Comparison of ENCODE assay signal across 32 cellular contexts in the genomic region with DNA sequence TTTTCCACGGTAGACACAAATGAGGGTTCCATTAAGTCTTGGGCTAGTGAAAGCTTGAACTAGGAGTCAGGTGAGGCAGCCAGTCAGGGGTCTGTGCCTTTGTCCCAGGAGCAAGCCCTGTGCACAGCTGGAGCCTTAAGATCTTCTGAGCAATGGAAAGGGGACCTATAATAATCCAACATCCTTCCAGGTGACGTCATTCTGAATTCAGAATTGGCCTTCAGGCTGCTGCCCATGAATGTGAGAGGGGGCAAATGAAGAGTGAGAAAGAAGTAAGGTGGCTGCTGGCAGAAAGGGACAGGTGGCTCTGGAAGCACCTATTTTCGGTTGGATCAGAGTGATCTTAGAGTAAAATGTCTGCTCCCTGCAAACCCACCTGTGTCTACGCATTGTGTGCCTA.
"Had no signal": no experiment of that assay in that cellular context is flagged by ENCODE, and none has a peak within 500 bp of the region (broad histone marks: within the 10 kb centered on the region; RNA-seq: fewer than 3 reads in every experiment).

No MANE protein-coding gene starts in this region.

- H3K9me3 Mint-ChIP-seq: natural killer cell treated with Interleukin-12 subunit alpha and Interleukin-12 subunit beta and Interleukin-15 and Interleukin-18, amount 100 ng/mL, for 72 hours had no signal

- H3K27ac ChIP-seq: ovary, parathyroid adenoma, psoas muscle, skin epidermis, spleen, suprapubic skin, testis, tibial artery, transverse colon, upper lobe of right lung, uterus had no signal

- H3K9ac ChIP-seq: parathyroid adenoma had no signal

- H3K36me3 ChIP-seq: ovary, spleen, suprapubic skin, tibial artery, transverse colon, upper lobe of right lung, uterus had no signal

- H2AFZ ChIP-seq: parathyroid adenoma had no signal

- H3K4me3 ChIP-seq: ovary, psoas muscle, skin epidermis, smooth muscle cell, spleen, suprapubic skin, testis, tibial artery, transverse colon, upper lobe of right lung, uterus had no signal

- H3K27me3 Mint-ChIP-seq: stimulated activated memory B cell treated with anti-CD40 and anti-IgM and Interleukin-4, amounts not matched to agents 10 μg/mL and 1 μg/mL and 100 μg/mL, for 72 hours; stimulated activated naive CD8-positive, alpha-beta T cell treated with anti-CD3 and anti-CD28 coated beads, Interleukin-15, amount 100 ng/mL, for 72 hours had no signal

- H3K27me3 ChIP-seq: ovary, spleen, suprapubic skin, testis, tibial artery, transverse colon, upper lobe of right lung, uterus had no signal

- DNase-seq: naive thymus-derived CD8-positive, alpha-beta T cell; nephron progenitor cell; occipital lobe; ovary; posterior cingulate gyrus; psoas muscle; right cardiac atrium; spleen; stimulated activated CD4-positive, alpha-beta T cell treated with anti-CD3 and anti-CD28 coated beads, Interleukin-12 subunit alpha, Interleukin-12 subunit beta, amount 100 ng/mL, for 4 hours; stimulated activated CD4-positive, alpha-beta T cell treated with anti-CD3 and anti-CD28 coated beads, Interleukin-1b, Interleukin-23, amount 100 ng/mL, for 48 hours; stimulated activated CD4-positive, alpha-beta T cell treated with anti-CD3 and anti-CD28 coated beads, Interleukin-4, amount 100 ng/mL, for 1 hour; stimulated activated CD4-positive, alpha-beta T cell treated with anti-CD3 and anti-CD28 coated beads, Interleukin-4, amount 100 ng/mL, for 4 hours; stimulated activated CD8-positive, alpha-beta memory T cell treated with anti-CD3 and anti-CD28 coated beads, Interleukin-4, amount 100 ng/mL, for 48 hours; stimulated activated naive CD4-positive, alpha-beta T cell; stimulated activated naive CD8-positive, alpha-beta T cell treated with anti-CD3 and anti-CD28 coated beads, Interleukin-15, amount 100 ng/mL, for 72 hours; stimulated activated naive CD8-positive, alpha-beta T cell treated with anti-CD3 and anti-CD28 coated beads, Interleukin-15, Interleukin-2, amounts not matched to agents 100 U/mL and 50 U/mL, for 24 hours; substantia nigra; testis; tibial artery; transverse colon; upper lobe of right lung; uterus had no signal

- H3K79me2 ChIP-seq: parathyroid adenoma had no signal

- H3K9me3 ChIP-seq: ovary, psoas muscle, spleen, suprapubic skin, testis, tibial artery, transverse colon, upper lobe of right lung, uterus had no signal

- H3K4me1 ChIP-seq: psoas muscle, suprapubic skin, testis, tibial artery, transverse colon, upper lobe of right lung, uterus had no signal

- ATAC-seq: naive thymus-derived CD8-positive, alpha-beta T cell; psoas muscle; right cardiac atrium; sciatic nerve; stimulated activated memory B cell treated with anti-CD40 and anti-IgM and Interleukin-4, amounts not matched to agents 10 μg/mL and 1 μg/mL and 100 μg/mL, for 72 hours; stimulated activated naive CD8-positive, alpha-beta T cell treated with anti-CD3 and anti-CD28 coated beads, Interleukin-15, amount 100 ng/mL, for 72 hours; stimulated activated naive CD8-positive, alpha-beta T cell treated with anti-CD3 and anti-CD28 coated beads, Interleukin-15, Interleukin-2, amounts not matched to agents 100 U/mL and 50 U/mL, for 24 hours; upper lobe of right lung had no signal

- H3K4me1 Mint-ChIP-seq: naive thymus-derived CD8-positive, alpha-beta T cell; stimulated activated memory B cell treated with anti-CD40 and anti-IgM and Interleukin-4, amounts not matched to agents 10 μg/mL and 1 μg/mL and 100 μg/mL, for 72 hours; stimulated activated naive CD8-positive, alpha-beta T cell treated with anti-CD3 and anti-CD28 coated beads, Interleukin-15, amount 100 ng/mL, for 72 hours had no signal

- H3K36me3 Mint-ChIP-seq: naive thymus-derived CD8-positive, alpha-beta T cell; natural killer cell treated with Interleukin-12 subunit alpha and Interleukin-12 subunit beta and Interleukin-15 and Interleukin-18, amount 100 ng/mL, for 72 hours; stimulated activated memory B cell treated with anti-CD40 and anti-IgM and Interleukin-4, amounts not matched to agents 10 μg/mL and 1 μg/mL and 100 μg/mL, for 72 hours; type B pancreatic cell had no signal

- H3K4me2 ChIP-seq: smooth muscle cell had no signal

- H3K4me3 Mint-ChIP-seq: naive thymus-derived CD8-positive, alpha-beta T cell; natural killer cell treated with Interleukin-12 subunit alpha and Interleukin-12 subunit beta and Interleukin-15 and Interleukin-18, amount 100 ng/mL, for 72 hours; nephron progenitor cell; neural crest cell; stimulated activated memory B cell treated with anti-CD40 and anti-IgM and Interleukin-4, amounts not matched to agents 10 μg/mL and 1 μg/mL and 100 μg/mL, for 72 hours; stimulated activated naive CD8-positive, alpha-beta T cell treated with anti-CD3 and anti-CD28 coated beads, Interleukin-15, amount 100 ng/mL, for 72 hours; type B pancreatic cell had no signal

- H3K27ac Mint-ChIP-seq: naive thymus-derived CD8-positive, alpha-beta T cell; natural killer cell treated with Interleukin-12 subunit alpha and Interleukin-12 subunit beta and Interleukin-15 and Interleukin-18, amount 100 ng/mL, for 72 hours; nephron progenitor cell; progenitor cell of endocrine pancreas; stimulated activated memory B cell treated with anti-CD40 and anti-IgM and Interleukin-4, amounts not matched to agents 10 μg/mL and 1 μg/mL and 100 μg/mL, for 72 hours; stimulated activated naive CD8-positive, alpha-beta T cell treated with anti-CD3 and anti-CD28 coated beads, Interleukin-15, amount 100 ng/mL, for 72 hours; type B pancreatic cell had no signal
